In genomic region chr1:229438021-229438420, GRCh38 we compare ENCODE assay signal across 27 cellular contexts. TPM values are rescaled to one million over a fixed set of nuclear protein-coding genes. Genes with fewer than 3 reads are reported as not detected.
"Had no signal": no experiment of that assay in that cellular context is flagged by ENCODE, and none has a peak within 500 bp of the region (broad histone marks: within the 10 kb centered on the region; RNA-seq: fewer than 3 reads in every experiment).

No MANE protein-coding gene starts in this region.

- ATAC-seq: K562, Panc1, PC-3 had no signal

- H3K4me2 ChIP-seq: KMS-11, SK-N-SH had no signal

- H3K9me3 ChIP-seq: SK-N-SH had no signal

- DNase-seq: Kasumi-1, MV-4-11, NCI-H1048, NCI-H1105, NCI-H1417, NCI-H1436 treated with DMSO at 0.1 percent for 48 hours, NCI-H1694, NCI-H1930, NCI-H2081, NCI-H2107, NCI-H2227 treated with DMSO at 0.1 percent for 48 hours, NCI-H524, NCI-H526 treated with DMSO at 0.1 percent for 48 hours, NCI-H748 treated with DMSO at 0.1 percent for 48 hours, PC-3, SHP77, SK-N-SH, SW 1271 had no signal

- H3K4me3 Mint-ChIP-seq: IgD-negative memory B cell had no signal

- H3K4me3 ChIP-seq: K562 had no signal

- H3K27ac ChIP-seq: HL-60, KMS-11, RWPE1 had no signal

- H3K9me3 Mint-ChIP-seq: IgD-negative memory B cell had no signal

- H3K9me2 ChIP-seq: SK-N-SH had no signal

- H3K9ac ChIP-seq: KMS-11, SK-N-SH had no signal

RNA-seq across cellular contexts. Expression of gene ACTA1, which starts 4.1 kb away (rescaled TPM):
- total RNA-seq: M059J, NCI-H460, OCI-LY7 had no signal
- polyA plus RNA-seq: IgD-negative memory B cell had no signal
